ENCODE assay signal across 22 cellular contexts in genomic region chr2:241945803-241946202, GRCh38.
DNase-seq lines count a peak whose midpoint lies in the region; ATAC-seq, FAIRE-seq and TF ChIP-seq lines count a peak whose summit lies in the region.
"Had no signal": no experiment of that assay in that cellular context is flagged by ENCODE, and none has a peak within 500 bp of the region (broad histone marks: within the 10 kb centered on the region; RNA-seq: fewer than 3 reads in every experiment).

No MANE protein-coding gene starts in this region.

- H3K4me1 ChIP-seq in K562 (replicated peaks in 1 of 2; ENCODE audit: control insufficient read depth in 2 of 2, insufficient read depth in 2 of 2, low read length in 2 of 2) (peaks cover 0 to 8% of the 10 kb centered on the region in 2 experiments; a peak in 2 of 5 replicates), neuronal stem cell (ENCODE audit: control insufficient read depth in 2 of 2, insufficient read depth in 1 of 2, low read depth in 1 of 2, low read length in 2 of 2) (peaks cover 0 to 5% of the 10 kb centered on the region in 2 donors), suprapubic skin (peaks cover 6% of the 10 kb centered on the region)
- H3K4me1 ChIP-seq: SJCRH30 had no signal

- no peak for FAIRE-seq in K562 (lab: Jason Lieb, UNC)
- FAIRE-seq: GM19239 had no signal

- H3K79me1 ChIP-seq in neuronal stem cell (ENCODE audit: low read depth, low read length) = peaks cover 3% of the 10 kb centered on the region

- H3K23ac ChIP-seq in neuronal stem cell (ENCODE audit: low read depth, low read length, poor library complexity) = peak overlapping the region; percentile 52

- H3K27ac ChIP-seq in K562 (ENCODE audit: extremely low read depth, low read depth, low read length) = no peak overlapping the region
- H3K27ac ChIP-seq in neuronal stem cell (replicated peaks; ENCODE audit: low read length) = no peak overlapping the region
- H3K27ac ChIP-seq in suprapubic skin = no peak overlapping the region
- H3K27ac ChIP-seq: 22Rv1, C4-2B, KMS-11, SJCRH30 had no signal

- no peaks in the 10 kb centered on the region for H3K27me3 Mint-ChIP-seq in T-helper 1 cell treated with Interleukin-12 subunit alpha and Interleukin-12 subunit beta and Interleukin-4 antibody, amounts not matched to agents 30 μg/mL and 1 μg/mL, for 36 hours (ENCODE audit: low read depth)

- TF ChIP-seq CTCF in K562 (IDR thresholded peaks at IDR 0.05 in 2 of 3, conservative IDR thresholded peaks at IDR 0.05 in 1 of 3; ENCODE audit: insufficient read depth in 2 of 3, low read depth in 1 of 3, low read length in 3 of 3) (no peak), suprapubic skin (IDR thresholded peaks at IDR 0.05) (no peak)

- H3K9me3 Mint-ChIP-seq in T-helper 1 cell treated with Interleukin-12 subunit alpha and Interleukin-12 subunit beta and Interleukin-4 antibody, amounts not matched to agents 30 μg/mL and 1 μg/mL, for 36 hours = no peaks in the 10 kb centered on the region
- H3K9me3 Mint-ChIP-seq: GM23338 had no signal

- H3K36me3 ChIP-seq in K562 (ENCODE audit: control insufficient read depth, insufficient read depth, low read length) = no peaks in the 10 kb centered on the region
- no peaks in the 10 kb centered on the region for H3K36me3 ChIP-seq in neuronal stem cell (replicated peaks in 1 of 2; ENCODE audit: control insufficient read depth in 2 of 2, insufficient read depth in 2 of 2, low read length in 2 of 2)
- no peaks in the 10 kb centered on the region for H3K36me3 ChIP-seq in suprapubic skin
- H3K36me3 ChIP-seq: SJCRH30 had no signal

- TF ChIP-seq EP300 in K562 (IDR thresholded peaks at IDR 0.05; ENCODE audit: low read length) (no peak), suprapubic skin (IDR thresholded peaks at IDR 0.05) (no peak)

- in situ Hi-C loops in K562 (cut with MboI) = no loop called here

- no peaks in the 10 kb centered on the region for H3K9me1 ChIP-seq in K562 (ENCODE audit: control insufficient read depth, insufficient read depth, low read length)

- H3K36me3 Mint-ChIP-seq in T-helper 1 cell treated with Interleukin-12 subunit alpha and Interleukin-12 subunit beta and Interleukin-4 antibody, amounts not matched to agents 30 μg/mL and 1 μg/mL, for 36 hours (ENCODE audit: low read depth) = no peaks in the 10 kb centered on the region

- H3K9me3 ChIP-seq in K562 (replicated peaks; ENCODE audit: control insufficient read depth, insufficient read depth, low read depth, low read length) (no peaks in the 10 kb centered on the region; the same call in 1 of the 2 replicates), neuronal stem cell (replicated peaks in 1 of 2; ENCODE audit: control insufficient read depth in 2 of 2, insufficient read depth in 1 of 2, low read depth in 1 of 2, low read length in 2 of 2) (peaks cover 2 to 10% of the 10 kb centered on the region in 2 donors), suprapubic skin (no peaks in the 10 kb centered on the region)
- H3K9me3 ChIP-seq: SJCRH30 had no signal

- H3K27ac Mint-ChIP-seq in T-helper 1 cell treated with Interleukin-12 subunit alpha and Interleukin-12 subunit beta and Interleukin-4 antibody, amounts not matched to agents 30 μg/mL and 1 μg/mL, for 36 hours = peak overlapping the region; percentile 13
- H3K27ac Mint-ChIP-seq: GM23338 had no signal

- peak overlapping the region; percentile 72 for H4K8ac ChIP-seq in neuronal stem cell (ENCODE audit: low read depth, low read length)

- H2BK15ac ChIP-seq in neuronal stem cell (ENCODE audit: low read length) = no peak overlapping the region

- TF ChIP-seq POLR2A in K562 (conservative IDR thresholded peaks at IDR 0.05) (no peak), suprapubic skin (IDR thresholded peaks at IDR 0.05) (no peak)

- H3K9ac ChIP-seq in K562 (ENCODE audit: insufficient read depth in 1 of 2, low read depth in 2 of 2, low read length in 2 of 2) (no peak overlapping the region), neuronal stem cell (ENCODE audit: low read depth, low read length, poor library complexity) (peak overlapping the region; percentile 82)
- H3K9ac ChIP-seq: KMS-11 had no signal

- POLR2A ChIA-PET in K562 (lab: Yijun Ruan, JAX) = no interaction called here

- H2AK5ac ChIP-seq in neuronal stem cell (ENCODE audit: low read depth, low read length) = peak overlapping the region; percentile 7

- no peak overlapping the region for H2BK120ac ChIP-seq in neuronal stem cell (ENCODE audit: low read depth, low read length)

- no peak for DNase-seq in T-helper 1 cell
- DNase-seq in K562 (ENCODE audit: extremely low read depth in 1 of 4, low spot score in 3 of 4) = no peak
- DNase-seq in neuronal stem cell (ENCODE audit: low spot score) = no peak
- peak; percentile 36 to 40 for DNase-seq in suprapubic skin (ENCODE audit: low spot score in 2 of 2)
- DNase-seq in activated CD4-positive, alpha-beta T cell treated with anti-CD3 and anti-CD28 coated beads for 1 hour = no peak
- DNase-seq in NCI-H226 = no peak
- DNase-seq: AML-193, DND-41, MV-4-11, NCI-H1417, NCI-H187, NCI-H2107, NCI-H345, NCI-H526, SJCRH30 had no signal

- BruUV-seq in K562 (replicated peaks; lab: Mats Ljungman, UMichigan) = no TSS peak

- no peak overlapping the region for H3K18ac ChIP-seq in neuronal stem cell (ENCODE audit: low read length)

- 92% methylated on average over 6 of the region's 14 CpGs for WGBS in K562 (ENCODE audit: insufficient coverage, low coverage, missing lambda C conversion rate)
- WGBS in neuronal stem cell (ENCODE audit: extremely low coverage in 2 of 2, insufficient read length in 2 of 2, insufficient replicate concordance in 1 of 2), 2 donors = no CpG with 5 or more reads among the region's 14 CpGs
- WGBS in suprapubic skin = 87% methylated on average over 14 of the region's 14 CpGs

- CTCF ChIA-PET in K562 (lab: Yijun Ruan, JAX; ENCODE audit: low intra/inter-chr PET ratio) = no interaction called here

- intact Hi-C loops in K562 (cut with micrococcal nuclease) = no loop called here

- H2AFZ ChIP-seq in K562 (ENCODE audit: low read depth, low read length) (no peak overlapping the region), neuronal stem cell (ENCODE audit: low read length) (no peak overlapping the region)
- H2AFZ ChIP-seq: GM23338 had no signal

- no peak overlapping the region for H2BK12ac ChIP-seq in neuronal stem cell (ENCODE audit: low read length)

- ATAC-seq in K562 (no peak), GM21723 (IDR thresholded peaks at IDR 0.05; ENCODE audit: unreplicated experiment) (no peak)

- no peak overlapping the region for H3K14ac ChIP-seq in neuronal stem cell (ENCODE audit: low read length)

- H3K4me1 Mint-ChIP-seq in T-helper 1 cell treated with Interleukin-12 subunit alpha and Interleukin-12 subunit beta and Interleukin-4 antibody, amounts not matched to agents 30 μg/mL and 1 μg/mL, for 36 hours (ENCODE audit: low read depth) = no peaks in the 10 kb centered on the region

- no peak overlapping the region for H3K4ac ChIP-seq in neuronal stem cell (ENCODE audit: low read length)

- 0 out of 2 replicates have a peak, but pooled peaks cover 3% of the 10 kb centered on the region for H4K20me1 ChIP-seq in K562 (replicated peaks; ENCODE audit: control insufficient read depth, insufficient read depth, low read length)

- H3K27me3 ChIP-seq in K562 (ENCODE audit: control insufficient read depth in 2 of 2, insufficient read depth in 2 of 2, low read length in 2 of 2) (peaks cover 0 to 15% of the 10 kb centered on the region in 2 experiments; a peak in 2 of 5 replicates), neuronal stem cell (ENCODE audit: control insufficient read depth in 3 of 3, insufficient read depth in 3 of 3, low read depth in 1 of 3, low read length in 3 of 3) (peaks cover 0 to 6% (median 0%) of the 10 kb centered on the region in 3 experiments), suprapubic skin (peaks cover 6% of the 10 kb centered on the region)
- H3K27me3 ChIP-seq: SJCRH30 had no signal

- H3K79me2 ChIP-seq in K562 (ENCODE audit: control insufficient read depth, insufficient read depth, low read length) = no peaks in the 10 kb centered on the region

- no peak for TF ChIP-seq RAD21 in K562 (CRISPR knock-in tag; conservative IDR thresholded peaks at IDR 0.05 in 1 of 2, IDR thresholded peaks at IDR 0.05 in 1 of 2)

- H3K4me2 ChIP-seq in K562 (ENCODE audit: insufficient read depth, low read length) (no peak overlapping the region), neuronal stem cell (ENCODE audit: insufficient read depth, low read length, poor library complexity, severe bottlenecking) (no peak overlapping the region)
- H3K4me2 ChIP-seq: KMS-11 had no signal

- no peak overlapping the region for H2BK5ac ChIP-seq in neuronal stem cell (ENCODE audit: low read length)

- H3K4me3 ChIP-seq in K562 = no peak overlapping the region
- H3K4me3 ChIP-seq in neuronal stem cell (ENCODE audit: low read length in 2 of 2) = peak overlapping the region in 1 of 2 donors; percentile 73
- no peak overlapping the region for H3K4me3 ChIP-seq in suprapubic skin
- H3K4me3 ChIP-seq: SJCRH30 had no signal

- no peak overlapping the region for H4K91ac ChIP-seq in neuronal stem cell (ENCODE audit: low read depth, low read length, poor library complexity)

- H3K4me3 Mint-ChIP-seq in T-helper 1 cell treated with Interleukin-12 subunit alpha and Interleukin-12 subunit beta and Interleukin-4 antibody, amounts not matched to agents 30 μg/mL and 1 μg/mL, for 36 hours = no peak overlapping the region
- H3K4me3 Mint-ChIP-seq: GM23338 had no signal

TF ChIP-seq in K562, 482 proteins besides CTCF, POLR2A, EP300 and RAD21 (continues in another document):
- no peak for TF ChIP-seq ELK1 (CRISPR knock-in tag; IDR thresholded peaks at IDR 0.05)
- peak; percentile 50; the same call in 1 of the 2 replicates for TF ChIP-seq MYNN (IDR thresholded peaks at IDR 0.05)
- no peak for TF ChIP-seq MYNN (CRISPR knock-in tag; IDR thresholded peaks at IDR 0.05)

Comparison
In these comparisons a context has a peak if more than half of its experiments do, and no peak if none do; other contexts are left out.
1. DNase-seq: peak in suprapubic skin (2 of 2); none in T-helper 1 cell (0 of 5), K562 (0 of 4), neuronal stem cell (single experiment), activated CD4-positive, alpha-beta T cell treated with anti-CD3 and anti-CD28 coated beads for 1 hour (single experiment) and NCI-H226 (single experiment).